11 cellular contexts compared by ENCODE assay signal in genomic region chr1:8533124-8533523, GRCh38.
DNase-seq lines count a peak whose midpoint lies in the region; ATAC-seq and TF ChIP-seq lines count a peak whose summit lies in the region.
"Had no signal": no experiment of that assay in that cellular context is flagged by ENCODE, and none has a peak within 500 bp of the region (broad histone marks: within the 10 kb centered on the region; RNA-seq: fewer than 3 reads in every experiment).

No MANE protein-coding gene starts in this region.

- intact Hi-C loops in activated CD4-positive, alpha-beta T cell treated with anti-CD3 and anti-CD28 coated beads, Interleukin-2, amount 10 ng/mL, durations not matched to agents 24 days and 14 days (cut with micrococcal nuclease), result no loop called here
- intact Hi-C loops in spleen (cut with DNase I; ENCODE audit: low total_unique reads) (no loop called here), left lung (cut with DNase I) (no loop called here)

- DNase-seq in activated CD4-positive, alpha-beta T cell treated with anti-CD3 and anti-CD28 coated beads, Interleukin-2, amount 10 ng/mL, durations not matched to agents 24 days and 14 days, result peak; percentile 67
- no peak for DNase-seq in activated CD4-positive, alpha-beta T cell treated with anti-CD3 and anti-CD28 coated beads for 4 hours
- no peak for DNase-seq in T-cell
- DNase-seq in spleen, result no peak
- DNase-seq in DMS114 treated with DMSO at 0.1 percent for 48 hours (lab: John Stamatoyannopoulos, UW; ENCODE audit: unreplicated experiment), result no peak
- DNase-seq in left lung, result no peak
- no peak for DNase-seq in SK-N-SH
- DNase-seq: DND-41, NCI-H774 had no signal

- H2AFZ ChIP-seq in SK-N-SH (ENCODE audit: low read depth), result no peak overlapping the region
- H2AFZ ChIP-seq: hepatocyte had no signal

- H3K27me3 Mint-ChIP-seq in activated CD4-positive, alpha-beta T cell treated with anti-CD3 and anti-CD28 coated beads, Interleukin-2, amount 10 ng/mL, durations not matched to agents 24 days and 14 days, result no peaks in the 10 kb centered on the region
- H3K27me3 Mint-ChIP-seq in T-cell, result no peaks in the 10 kb centered on the region

- H3K9me3 ChIP-seq in spleen, result no peaks in the 10 kb centered on the region
- no peaks in the 10 kb centered on the region for H3K9me3 ChIP-seq in left lung
- no peaks in the 10 kb centered on the region for H3K9me3 ChIP-seq in SK-N-SH

- H3K36me3 ChIP-seq in spleen, result peaks cover 0 to 6% (median 0%) of the 10 kb centered on the region in 6 donors
- no peaks in the 10 kb centered on the region for H3K36me3 ChIP-seq in left lung
- H3K36me3 ChIP-seq in SK-N-SH (replicated peaks in 1 of 2; ENCODE audit: control insufficient read depth in 1 of 2, insufficient read depth in 2 of 2, low read length in 1 of 2), result no peaks in the 10 kb centered on the region

- TF ChIP-seq RAD21 in SK-N-SH (IDR thresholded peaks at IDR 0.05; ENCODE audit: low read length), result no peak

- H3F3A ChIP-seq in SK-N-SH (replicated peaks; ENCODE audit: insufficient read depth), result no peaks in the 10 kb centered on the region

- POLR2A ChIA-PET in T-cell (lab: Charles Lee), result no interaction called here
- POLR2A ChIA-PET in SK-N-SH (lab: Yijun Ruan, JAX), result no interaction called here

- no peak for TF ChIP-seq EP300 in SK-N-SH (IDR thresholded peaks at IDR 0.05; ENCODE audit: borderline replicate concordance in 1 of 2, low read depth in 1 of 2, low read length in 1 of 2)

- H3K4me2 ChIP-seq in SK-N-SH, result no peak overlapping the region
- H3K4me2 ChIP-seq: hepatocyte had no signal

- H3K4me1 ChIP-seq in spleen, result peaks cover 0 to 48% (median 17%) of the 10 kb centered on the region in 6 donors
- H3K4me1 ChIP-seq in left lung, result peaks cover 0 to 2% of the 10 kb centered on the region in 2 donors
- no peaks in the 10 kb centered on the region; a peak in 1 of 4 replicates for H3K4me1 ChIP-seq in SK-N-SH (ENCODE audit: control insufficient read depth in 1 of 2, insufficient read depth in 2 of 2, low read depth in 1 of 2, low read length in 1 of 2)

- no peak overlapping the region for H3K9ac ChIP-seq in SK-N-SH

- H3K27me3 ChIP-seq in spleen (replicated peaks in 1 of 7) (no peaks in the 10 kb centered on the region), left lung (no peaks in the 10 kb centered on the region), SK-N-SH (ENCODE audit: insufficient read depth) (no peaks in the 10 kb centered on the region)
- H3K27me3 ChIP-seq: hepatocyte had no signal

- H3K4me1 Mint-ChIP-seq in activated CD4-positive, alpha-beta T cell treated with anti-CD3 and anti-CD28 coated beads, Interleukin-2, amount 10 ng/mL, durations not matched to agents 24 days and 14 days, result peaks cover 34% of the 10 kb centered on the region
- peaks cover 20 to 22% (median 21%) of the 10 kb centered on the region in 3 donors for H3K4me1 Mint-ChIP-seq in T-cell

- H4K20me1 ChIP-seq in SK-N-SH (ENCODE audit: insufficient read depth), result no peaks in the 10 kb centered on the region

- TF ChIP-seq CTCF in spleen (IDR thresholded peaks at IDR 0.05 in 8 of 11, conservative IDR thresholded peaks at IDR 0.05 in 3 of 11) (no peak), left lung (IDR thresholded peaks at IDR 0.05) (no peak), SK-N-SH (IDR thresholded peaks at IDR 0.05) (no peak)

- peak overlapping the region; percentile 68 for H3K4me3 Mint-ChIP-seq in activated CD4-positive, alpha-beta T cell treated with anti-CD3 and anti-CD28 coated beads, Interleukin-2, amount 10 ng/mL, durations not matched to agents 24 days and 14 days
- peak overlapping the region; percentile 46 to 71 (median 53) for H3K4me3 Mint-ChIP-seq in T-cell

- peak overlapping the region; percentile 82 for H3K27ac Mint-ChIP-seq in activated CD4-positive, alpha-beta T cell treated with anti-CD3 and anti-CD28 coated beads, Interleukin-2, amount 10 ng/mL, durations not matched to agents 24 days and 14 days
- peak overlapping the region; percentile 89 to 90 for H3K27ac Mint-ChIP-seq in T-cell

- no peaks in the 10 kb centered on the region; the same call in 1 of the 2 replicates for H3K79me2 ChIP-seq in SK-N-SH (ENCODE audit: insufficient read depth)

- no peaks in the 10 kb centered on the region for H3K9me2 ChIP-seq in SK-N-SH

- no peaks in the 10 kb centered on the region for H3K9me3 Mint-ChIP-seq in activated CD4-positive, alpha-beta T cell treated with anti-CD3 and anti-CD28 coated beads, Interleukin-2, amount 10 ng/mL, durations not matched to agents 24 days and 14 days
- no peaks in the 10 kb centered on the region for H3K9me3 Mint-ChIP-seq in T-cell

- CTCF ChIA-PET in T-cell (lab: Charles Lee) (interaction anchor here in 1 of 2 donors (0.6 to 0.7 kb wide), 4 partner anchors 105 to 728 kb away, joined by 3 to 5 read pairs (median 3); no protein-coding TSS in a partner anchor), SK-N-SH (lab: Yijun Ruan, JAX) (no interaction called here)

- WGBS in spleen, 5 donors, result 55 to 67% (median 62%) methylated on average over 4 of the region's 4 CpGs
- WGBS in SK-N-SH (ENCODE audit: low lambda C conversion rate), result 96% methylated on average over 4 of the region's 4 CpGs

- H3K4me3 ChIP-seq in spleen (no peak overlapping the region), left lung (no peak overlapping the region), SK-N-SH (ENCODE audit: low read depth in 2 of 2, low read length in 1 of 2) (no peak overlapping the region)
- H3K4me3 ChIP-seq: hepatocyte had no signal

- TF ChIP-seq POLR2A in spleen (IDR thresholded peaks at IDR 0.05), result no peak

- peaks cover 13% of the 10 kb centered on the region for H3K36me3 Mint-ChIP-seq in activated CD4-positive, alpha-beta T cell treated with anti-CD3 and anti-CD28 coated beads, Interleukin-2, amount 10 ng/mL, durations not matched to agents 24 days and 14 days (ENCODE audit: low read depth)
- H3K36me3 Mint-ChIP-seq in T-cell, result peaks cover 6% of the 10 kb centered on the region

- peak overlapping the region in 7 of 8 donors; percentile 23 to 70 (median 46) for H3K27ac ChIP-seq in spleen
- H3K27ac ChIP-seq in left lung, result no peak overlapping the region
- no peak overlapping the region for H3K27ac ChIP-seq in SK-N-SH (ENCODE audit: low read depth in 2 of 2, low read length in 1 of 2)
- H3K27ac ChIP-seq: hepatocyte had no signal

- ATAC-seq in GM21619 (IDR thresholded peaks at IDR 0.05; ENCODE audit: unreplicated experiment) (peak; percentile 83), T-cell (replicated peaks in 1 of 4) (peak; percentile 69 to 87 (median 82)), left lung (no peak)

TF ChIP-seq in SK-N-SH, 30 proteins besides CTCF, POLR2A, EP300 and RAD21:
- TF ChIP-seq SIN3A (IDR thresholded peaks at IDR 0.05; ENCODE audit: borderline replicate concordance, low read depth, low read length), result no peak
- no peak for TF ChIP-seq USF2 (IDR thresholded peaks at IDR 0.05; ENCODE audit: borderline replicate concordance, low read depth, low read length)
- TF ChIP-seq ELF1 (IDR thresholded peaks at IDR 0.05), result no peak
- no peak for TF ChIP-seq SMC3 (IDR thresholded peaks at IDR 0.05; ENCODE audit: low read depth, low read length)
- no peak for TF ChIP-seq RCOR1 (IDR thresholded peaks at IDR 0.05; ENCODE audit: low read length)
- TF ChIP-seq JUND (IDR thresholded peaks at IDR 0.05), result no peak
- no peak for TF ChIP-seq RXRA (IDR thresholded peaks at IDR 0.05; ENCODE audit: borderline replicate concordance, low read depth)
- TF ChIP-seq POLR2AphosphoS5 (IDR thresholded peaks at IDR 0.05; ENCODE audit: low read depth, low read length), result no peak
- no peak for TF ChIP-seq TCF12 (IDR thresholded peaks at IDR 0.05)
- TF ChIP-seq, protein P1, sequence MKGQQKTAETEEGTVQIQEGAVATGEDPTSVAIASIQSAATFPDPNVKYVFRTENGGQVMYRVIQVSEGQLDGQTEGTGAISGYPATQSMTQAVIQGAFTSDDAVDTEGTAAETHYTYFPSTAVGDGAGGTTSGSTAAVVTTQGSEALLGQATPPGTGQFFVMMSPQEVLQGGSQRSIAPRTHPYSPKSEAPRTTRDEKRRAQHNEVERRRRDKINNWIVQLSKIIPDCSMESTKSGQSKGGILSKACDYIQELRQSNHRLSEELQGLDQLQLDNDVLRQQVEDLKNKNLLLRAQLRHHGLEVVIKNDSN (IDR thresholded peaks at IDR 0.05; ENCODE audit: borderline replicate concordance, low read depth), result no peak
- TF ChIP-seq, protein P2, sequence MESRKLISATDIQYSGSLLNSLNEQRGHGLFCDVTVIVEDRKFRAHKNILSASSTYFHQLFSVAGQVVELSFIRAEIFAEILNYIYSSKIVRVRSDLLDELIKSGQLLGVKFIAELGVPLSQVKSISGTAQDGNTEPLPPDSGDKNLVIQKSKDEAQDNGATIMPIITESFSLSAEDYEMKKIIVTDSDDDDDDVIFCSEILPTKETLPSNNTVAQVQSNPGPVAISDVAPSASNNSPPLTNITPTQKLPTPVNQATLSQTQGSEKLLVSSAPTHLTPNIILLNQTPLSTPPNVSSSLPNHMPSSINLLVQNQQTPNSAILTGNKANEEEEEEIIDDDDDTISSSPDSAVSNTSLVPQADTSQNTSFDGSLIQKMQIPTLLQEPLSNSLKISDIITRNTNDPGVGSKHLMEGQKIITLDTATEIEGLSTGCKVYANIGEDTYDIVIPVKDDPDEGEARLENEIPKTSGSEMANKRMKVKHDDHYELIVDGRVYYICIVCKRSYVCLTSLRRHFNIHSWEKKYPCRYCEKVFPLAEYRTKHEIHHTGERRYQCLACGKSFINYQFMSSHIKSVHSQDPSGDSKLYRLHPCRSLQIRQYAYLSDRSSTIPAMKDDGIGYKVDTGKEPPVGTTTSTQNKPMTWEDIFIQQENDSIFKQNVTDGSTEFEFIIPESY (IDR thresholded peaks at IDR 0.05; ENCODE audit: borderline replicate concordance, low read depth), result no peak
- TF ChIP-seq YY1 (IDR thresholded peaks at IDR 0.05; ENCODE audit: low read depth), result no peak
- no peak for TF ChIP-seq FOXM1 (IDR thresholded peaks at IDR 0.05; ENCODE audit: low read depth)
- no peak for TF ChIP-seq MAX (IDR thresholded peaks at IDR 0.05; ENCODE audit: low read depth)
- TF ChIP-seq TEAD4 (IDR thresholded peaks at IDR 0.05; ENCODE audit: borderline replicate concordance, insufficient read depth), result no peak
- TF ChIP-seq EZH2phosphoT487 (IDR thresholded peaks at IDR 0.05; ENCODE audit: borderline replicate concordance, low read depth), result no peak

Comparison
In these comparisons a context has a peak if more than half of its experiments do, and no peak if none do; other contexts are left out.
1. H3K27ac ChIP-seq: peak in spleen (7 of 8); none in left lung (0 of 2) and SK-N-SH (0 of 2).